35 cellular contexts compared by ENCODE assay signal in the genomic region with DNA sequence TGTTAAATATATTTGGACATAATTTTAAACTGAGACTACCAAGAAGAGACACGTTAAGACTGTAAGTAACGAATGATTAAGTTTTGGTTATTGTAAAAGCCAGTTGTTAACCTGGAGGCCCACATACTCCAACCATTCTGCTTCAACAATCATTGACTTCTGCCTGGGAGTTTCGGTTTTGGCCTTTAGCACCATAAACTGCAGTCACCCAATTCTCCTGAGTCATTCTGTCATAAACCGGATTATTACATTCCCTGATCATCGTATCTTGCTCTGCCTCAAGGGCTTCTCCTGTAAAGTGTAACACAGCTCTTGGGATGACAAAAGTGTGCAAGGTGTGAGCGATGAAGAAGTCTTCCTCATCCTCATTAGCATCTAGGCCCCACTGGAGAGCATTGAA. TPM values are rescaled to one million over a fixed set of nuclear protein-coding genes. Genes with fewer than 3 reads are reported as not detected.
"Had no signal": no experiment of that assay in that cellular context is flagged by ENCODE, and none has a peak within 500 bp of the region (broad histone marks: within the 10 kb centered on the region; RNA-seq: fewer than 3 reads in every experiment).

No MANE protein-coding gene starts in this region.

- H3K36me3 Mint-ChIP-seq: activated naive CD8-positive, alpha-beta T cell treated with anti-CD3 and anti-CD28 coated beads, Interleukin-2, amount 10 ng/mL, durations not matched to agents 7 days and 5 days had no signal

- DNase-seq: activated CD4-positive, alpha-beta T cell treated with anti-CD3 and anti-CD28 coated beads, Interleukin-2, amount 10 ng/mL, durations not matched to agents 24 days and 14 days; activated CD4-positive, alpha-beta T cell treated with anti-CD3 and anti-CD28 coated beads, Interleukin-2, amount 50 U/mL, for 4 hours; activated CD8-positive, alpha-beta T cell treated with anti-CD3 and anti-CD28 coated beads for 36 hours; activated effector memory CD4-positive, alpha-beta T cell treated with anti-CD3 and anti-CD28 coated beads, Interleukin-2, amount 50 U/mL, for 16 hours; activated naive CD4-positive, alpha-beta T cell; activated naive CD8-positive, alpha-beta T cell treated with anti-CD3 and anti-CD28 coated beads, Interleukin-2, amount 10 ng/mL, durations not matched to agents 7 days and 5 days; activated T-cell treated with anti-CD3 and anti-CD28 coated beads, Interleukin-2, amount 50 U/mL, for 1 hour; activated T-cell treated with anti-CD3 and anti-CD28 coated beads, Interleukin-2, amount 50 U/mL, for 72 hours; amygdala; Kasumi-1; KG1; MM.1S; MV-4-11; NCI-H1092; NCI-H1436 treated with DMSO at 0.1 percent for 48 hours; NCI-H187; NCI-H2029 treated with DMSO at 0.1 percent for 48 hours; NCI-H2107; NCI-H2171; NCI-H510A; NCI-H526; NCI-H748 treated with DMSO at 0.1 percent for 48 hours; SHP77 treated with DMSO at 0.1 percent for 48 hours; SW 1271; T-helper 1 cell; T-helper 2 cell; T-helper 9 cell had no signal

- H3K9me3 Mint-ChIP-seq: activated CD4-positive, alpha-beta T cell treated with anti-CD3 and anti-CD28 coated beads, Interleukin-2, amount 10 ng/mL, durations not matched to agents 24 days and 14 days; activated CD8-positive, alpha-beta T cell treated with anti-CD3 and anti-CD28 coated beads for 36 hours; activated naive CD4-positive, alpha-beta T cell treated with anti-CD3 and anti-CD28 coated beads, Interleukin-2, amount 50 U/mL, for 24 hours; activated naive CD8-positive, alpha-beta T cell treated with anti-CD3 and anti-CD28 coated beads, Interleukin-2, amount 10 ng/mL, durations not matched to agents 7 days and 5 days; activated T-helper 17 cell treated with anti-CD3 and anti-CD28 coated beads, Interleukin-2, amount 50 U/mL, for 72 hours; central memory CD8-positive, alpha-beta T cell had no signal

- H3K4me3 Mint-ChIP-seq: activated CD4-positive, alpha-beta T cell treated with anti-CD3 and anti-CD28 coated beads, Interleukin-2, amount 10 ng/mL, durations not matched to agents 24 days and 14 days; activated CD8-positive, alpha-beta T cell treated with anti-CD3 and anti-CD28 coated beads for 36 hours; activated naive CD4-positive, alpha-beta T cell treated with anti-CD3 and anti-CD28 coated beads, Interleukin-2, amount 50 U/mL, for 24 hours; activated naive CD8-positive, alpha-beta T cell treated with anti-CD3 and anti-CD28 coated beads, Interleukin-2, amount 10 ng/mL, durations not matched to agents 7 days and 5 days; activated T-cell treated with anti-CD3 and anti-CD28 coated beads, Interleukin-2, amount 50 U/mL, for 72 hours; activated T-helper 17 cell treated with anti-CD3 and anti-CD28 coated beads, Interleukin-2, amount 50 U/mL, for 72 hours; central memory CD8-positive, alpha-beta T cell had no signal

- H3K4me1 ChIP-seq: ascending aorta, SJSA1 had no signal

- ATAC-seq: activated CD8-positive, alpha-beta T cell treated with anti-CD3 and anti-CD28 coated beads for 36 hours; activated T-cell treated with anti-CD3 and anti-CD28 coated beads, Interleukin-2, amount 50 U/mL, for 72 hours; activated T-helper 17 cell treated with anti-CD3 and anti-CD28 coated beads, Interleukin-2, amount 50 U/mL, for 72 hours had no signal

- H3K27me3 Mint-ChIP-seq: activated CD4-positive, alpha-beta T cell treated with anti-CD3 and anti-CD28 coated beads, Interleukin-2, amount 10 ng/mL, durations not matched to agents 24 days and 14 days had no signal

- H3K36me3 ChIP-seq: ascending aorta, cardiac muscle cell, SJSA1 had no signal

- H3K9me3 ChIP-seq: ascending aorta, SJSA1 had no signal

- H3K27ac Mint-ChIP-seq: activated CD4-positive, alpha-beta T cell treated with anti-CD3 and anti-CD28 coated beads, Interleukin-2, amount 10 ng/mL, durations not matched to agents 24 days and 14 days; activated CD8-positive, alpha-beta T cell treated with anti-CD3 and anti-CD28 coated beads for 36 hours; activated naive CD4-positive, alpha-beta T cell treated with anti-CD3 and anti-CD28 coated beads, Interleukin-2, amount 50 U/mL, for 24 hours; activated naive CD8-positive, alpha-beta T cell treated with anti-CD3 and anti-CD28 coated beads, Interleukin-2, amount 10 ng/mL, durations not matched to agents 7 days and 5 days; activated T-cell treated with anti-CD3 and anti-CD28 coated beads, Interleukin-2, amount 50 U/mL, for 72 hours; activated T-helper 17 cell treated with anti-CD3 and anti-CD28 coated beads, Interleukin-2, amount 50 U/mL, for 72 hours had no signal

- H3K4me1 Mint-ChIP-seq: activated naive CD8-positive, alpha-beta T cell treated with anti-CD3 and anti-CD28 coated beads, Interleukin-2, amount 10 ng/mL, durations not matched to agents 7 days and 5 days; activated T-helper 17 cell treated with anti-CD3 and anti-CD28 coated beads, Interleukin-2, amount 50 U/mL, for 72 hours; central memory CD8-positive, alpha-beta T cell had no signal

- H3K4me3 ChIP-seq: ascending aorta, cardiac muscle cell, SJSA1 had no signal

RNA-seq across cellular contexts. Expression of gene PABPC1L2A, which starts 46.9 kb away (rescaled TPM):
- total RNA-seq: activated CD4-positive, alpha-beta T cell treated with anti-CD3 and anti-CD28 coated beads, Interleukin-2, amount 10 ng/mL, durations not matched to agents 24 days and 14 days; activated CD8-positive, alpha-beta memory T cell treated with anti-CD3 and anti-CD28 coated beads for 36 hours; activated CD8-positive, alpha-beta T cell treated with anti-CD3 and anti-CD28 coated beads for 36 hours; activated naive CD8-positive, alpha-beta T cell treated with anti-CD3 and anti-CD28 coated beads, Interleukin-2, amount 10 ng/mL, durations not matched to agents 7 days and 5 days; activated T-cell treated with anti-CD3 and anti-CD28 coated beads, Interleukin-2, amount 50 U/mL, for 72 hours; activated T-helper 17 cell treated with anti-CD3 and anti-CD28 coated beads, Interleukin-2, amount 50 U/mL, for 72 hours; ascending aorta; cardiac muscle cell; OCI-LY7; SJSA1 had no signal
